Comparison of ENCODE assay signal across 8 cellular contexts in genomic region chr3:38028621-38029361, GRCh38. TPM values are rescaled to one million over a fixed set of nuclear protein-coding genes. Genes with fewer than 3 reads are reported as not detected.
DNase-seq lines count a peak whose midpoint lies in the region; ATAC-seq and TF ChIP-seq lines count a peak whose summit lies in the region.

No MANE protein-coding gene starts in this region.

- 10 to 24% methylated on average over 31 to 38 of the region's 45 CpGs for WGBS in lower leg skin, 2 donors

- peaks cover 6 to 15% (median 9%) of the 10 kb centered on the region in 3 donors for H3K4me1 Mint-ChIP-seq in IgD-negative memory B cell
- peaks cover 44% of the 10 kb centered on the region for H3K4me1 Mint-ChIP-seq in stimulated activated naive CD8-positive, alpha-beta T cell treated with anti-CD3 and anti-CD28 coated beads, Interleukin-15, amount 100 ng/mL, for 72 hours

- DNase-seq in caudate nucleus (lab: John Stamatoyannopoulos, UW) = no peak
- peak in 1 of 2 donors; percentile 89 for DNase-seq in lower leg skin (ENCODE audit: low spot score in 2 of 2)
- no peak for DNase-seq in stimulated activated naive CD8-positive, alpha-beta T cell treated with anti-CD3 and anti-CD28 coated beads, Interleukin-15, amount 100 ng/mL, for 72 hours
- no peak for DNase-seq in central memory CD4-positive, alpha-beta T cell
- no peak for DNase-seq in NCI-H446 (lab: John Stamatoyannopoulos, UW)
- DNase-seq in G401 (ENCODE audit: low spot score) = no peak

- TF ChIP-seq CTCF in lower leg skin (IDR thresholded peaks at IDR 0.05) = no peak

- intact Hi-C loops in lower leg skin (cut with DNase I; ENCODE audit: low total_unique reads) = no loop called here

- in situ Hi-C loops in G401 (cut with HindIII; ENCODE audit: low sequenced_read_pairs) = no loop called here

- no peak for TF ChIP-seq POLR2A in lower leg skin (IDR thresholded peaks at IDR 0.05)

- H3K9me3 Mint-ChIP-seq in IgD-negative memory B cell = no peaks in the 10 kb centered on the region
- no peaks in the 10 kb centered on the region for H3K9me3 Mint-ChIP-seq in stimulated activated naive CD8-positive, alpha-beta T cell treated with anti-CD3 and anti-CD28 coated beads, Interleukin-15, amount 100 ng/mL, for 72 hours

- H3K27ac Mint-ChIP-seq in IgD-negative memory B cell = peak overlapping the region in 1 of 3 donors; percentile 80
- H3K27ac Mint-ChIP-seq in stimulated activated naive CD8-positive, alpha-beta T cell treated with anti-CD3 and anti-CD28 coated beads, Interleukin-15, amount 100 ng/mL, for 72 hours = no peak overlapping the region

- H3K36me3 Mint-ChIP-seq in IgD-negative memory B cell = peaks cover 2% of the 10 kb centered on the region

- peak overlapping the region; percentile 21 for H3K27ac ChIP-seq in caudate nucleus (ENCODE audit: low read depth, low read length)

- H3K4me3 ChIP-seq in lower leg skin (ENCODE audit: low read depth, poor library complexity, severe bottlenecking) = peak overlapping the region; percentile 53

- ATAC-seq in stimulated activated naive CD8-positive, alpha-beta T cell treated with anti-CD3 and anti-CD28 coated beads, Interleukin-15, amount 100 ng/mL, for 72 hours = no peak
- ATAC-seq in HG02970 (IDR thresholded peaks at IDR 0.05; ENCODE audit: low FRiP score, unreplicated experiment) = no peak

- H3K4me3 Mint-ChIP-seq in IgD-negative memory B cell = peak overlapping the region; percentile 41 to 87 (median 73)
- peak overlapping the region; percentile 40 to 64 for H3K4me3 Mint-ChIP-seq in stimulated activated naive CD8-positive, alpha-beta T cell treated with anti-CD3 and anti-CD28 coated beads, Interleukin-15, amount 100 ng/mL, for 72 hours

- peaks cover 13% of the 10 kb centered on the region for H3K27me3 Mint-ChIP-seq in IgD-negative memory B cell
- peaks cover 60% of the 10 kb centered on the region for H3K27me3 Mint-ChIP-seq in stimulated activated naive CD8-positive, alpha-beta T cell treated with anti-CD3 and anti-CD28 coated beads, Interleukin-15, amount 100 ng/mL, for 72 hours

RNA-seq across cellular contexts. Expression of gene PLCD1, which starts 0.7 kb away (rescaled TPM):
- 4.6 TPM for polyA plus RNA-seq in IgD-negative memory B cell
- 10 to 100 TPM; 30.2 to 55.4 (median 43.8) TPM for total RNA-seq in lower leg skin
- 8.7 and 9.0 TPM in 2 replicates for total RNA-seq in G401 (2014; rRNA removed; shearing (Covaris generic))

RNA-seq across cellular contexts. Expression of gene DLEC1, which starts 10.2 kb away (rescaled TPM):
- polyA plus RNA-seq in IgD-negative memory B cell = 0.28 TPM
- 1 to 10 TPM in 1 of 4 donors, under 1 TPM in 3; 0.08 to 2.9 (median 0.57) TPM for total RNA-seq in lower leg skin
- not detected in 2 replicates for total RNA-seq in G401 (2014; rRNA removed; shearing (Covaris generic))

RNA-seq across cellular contexts. Expression of gene VILL, which starts 38.2 kb away (rescaled TPM):
- polyA plus RNA-seq in IgD-negative memory B cell = 14.9 TPM
- 10 to 100 TPM in 3 of 4 donors, 1 to 10 TPM in 1; 8.9 to 20.1 (median 18.0) TPM for total RNA-seq in lower leg skin
- total RNA-seq in G401 (2014; rRNA removed; shearing (Covaris generic)) = 7.1 and 8.2 TPM in 2 replicates
